ENCODE assay signal across 18 cellular contexts in the genomic region with DNA sequence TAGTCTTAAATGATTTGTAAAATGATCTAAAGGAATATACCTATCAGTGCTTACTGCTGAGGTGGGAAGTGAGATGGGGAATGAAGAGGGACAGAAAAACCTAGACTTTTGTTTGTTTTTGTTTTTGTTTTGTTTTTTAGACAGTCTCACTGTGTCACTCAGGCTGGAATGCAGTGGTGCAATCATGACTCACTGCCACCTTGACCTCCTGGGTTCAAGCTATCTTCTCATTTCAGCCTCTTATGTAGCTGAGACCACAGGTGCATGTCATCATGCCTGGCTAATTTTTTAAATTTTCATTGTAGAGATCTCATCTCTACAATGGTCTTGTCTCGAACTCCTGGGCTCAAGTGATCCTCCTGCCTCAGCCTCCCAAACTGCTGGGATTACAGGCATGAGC.
"Had no signal": no experiment of that assay in that cellular context is flagged by ENCODE, and none has a peak within 500 bp of the region (broad histone marks: within the 10 kb centered on the region; RNA-seq: fewer than 3 reads in every experiment).

No MANE protein-coding gene starts in this region.

- H3K9me3 Mint-ChIP-seq: mesothelial cell of epicardium, nephron had no signal

- H3K27ac Mint-ChIP-seq: activated CD4-positive, alpha-beta memory T cell treated with anti-CD3 and anti-CD28 coated beads, Interleukin-2, amount 10 ng/mL, durations not matched to agents 7 days and 5 days; activated CD8-positive, alpha-beta memory T cell treated with anti-CD3 and anti-CD28 coated beads, Interleukin-2, amount 10 ng/mL, durations not matched to agents 7 days and 5 days; activated naive CD8-positive, alpha-beta T cell treated with anti-CD3 and anti-CD28 coated beads for 36 hours; mesothelial cell of epicardium; nephron; stimulated activated naive B cell treated with anti-CD40 and anti-IgM and Interleukin-4, amounts not matched to agents 10 μg/mL and 1 μg/mL and 100 μg/mL, for 72 hours had no signal

- H3K4me1 Mint-ChIP-seq: activated CD4-positive, alpha-beta memory T cell treated with anti-CD3 and anti-CD28 coated beads, Interleukin-2, amount 10 ng/mL, durations not matched to agents 7 days and 5 days; nephron; stimulated activated naive B cell treated with anti-CD40 and anti-IgM and Interleukin-4, amounts not matched to agents 10 μg/mL and 1 μg/mL and 100 μg/mL, for 72 hours had no signal

- H3K4me3 Mint-ChIP-seq: activated CD4-positive, alpha-beta memory T cell treated with anti-CD3 and anti-CD28 coated beads, Interleukin-2, amount 10 ng/mL, durations not matched to agents 7 days and 5 days; activated CD8-positive, alpha-beta memory T cell treated with anti-CD3 and anti-CD28 coated beads, Interleukin-2, amount 10 ng/mL, durations not matched to agents 7 days and 5 days; activated naive CD8-positive, alpha-beta T cell treated with anti-CD3 and anti-CD28 coated beads for 36 hours; mesothelial cell of epicardium; nephron; stimulated activated naive B cell treated with anti-CD40 and anti-IgM and Interleukin-4, amounts not matched to agents 10 μg/mL and 1 μg/mL and 100 μg/mL, for 72 hours had no signal

- ATAC-seq: activated CD8-positive, alpha-beta memory T cell treated with anti-CD3 and anti-CD28 coated beads, Interleukin-2, amount 10 ng/mL, durations not matched to agents 7 days and 5 days; body of pancreas; lower lobe of right lung; stimulated activated naive B cell treated with anti-CD40 and anti-IgM and Interleukin-4, amounts not matched to agents 10 μg/mL and 1 μg/mL and 100 μg/mL, for 72 hours; upper lobe of right lung had no signal

- DNase-seq: activated CD4-positive, alpha-beta memory T cell treated with anti-CD3 and anti-CD28 coated beads, Interleukin-2, amount 10 ng/mL, durations not matched to agents 7 days and 5 days; activated CD4-positive, alpha-beta T cell treated with anti-CD3 and anti-CD28 coated beads for 48 hours; activated CD4-positive, CD25-positive, alpha-beta regulatory T cell; activated CD8-positive, alpha-beta memory T cell treated with anti-CD3 and anti-CD28 coated beads, Interleukin-2, amount 10 ng/mL, durations not matched to agents 7 days and 5 days; activated naive CD8-positive, alpha-beta T cell treated with anti-CD3 and anti-CD28 coated beads for 36 hours; amygdala; body of pancreas; caudate nucleus; dorsolateral prefrontal cortex; foreskin melanocyte; glutamatergic neuron; hippocampal formation; islet precursor cell; lower lobe of right lung; stimulated activated naive B cell treated with anti-CD40 and anti-IgM and Interleukin-4, amounts not matched to agents 10 μg/mL and 1 μg/mL and 100 μg/mL, for 72 hours; upper lobe of right lung had no signal

- H3K36me3 Mint-ChIP-seq: mesothelial cell of epicardium; stimulated activated naive B cell treated with anti-CD40 and anti-IgM and Interleukin-4, amounts not matched to agents 10 μg/mL and 1 μg/mL and 100 μg/mL, for 72 hours had no signal
